In the genomic region with DNA sequence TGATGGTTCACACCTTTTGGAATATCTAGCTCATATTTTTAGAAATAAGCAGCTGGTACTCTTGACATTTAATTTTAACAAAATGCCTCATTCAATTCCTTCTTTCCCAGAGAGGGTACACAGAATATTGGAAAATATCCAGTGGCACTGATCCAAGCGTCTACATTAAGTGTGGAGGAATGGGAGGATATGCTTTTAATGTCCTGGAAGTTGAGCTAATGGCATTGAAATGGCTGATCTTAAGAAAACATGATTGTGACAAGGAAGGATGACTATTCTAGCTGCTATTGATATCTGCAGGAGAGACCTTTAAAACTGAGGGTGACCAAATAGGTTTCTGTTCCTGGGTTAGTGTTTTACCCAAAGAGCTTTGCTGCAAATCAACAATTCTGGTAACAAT, we compare ENCODE assay signal across 28 cellular contexts. TPM values are rescaled to one million over a fixed set of nuclear protein-coding genes. Genes with fewer than 3 reads are reported as not detected.
"Had no signal": no experiment of that assay in that cellular context is flagged by ENCODE, and none has a peak within 500 bp of the region (broad histone marks: within the 10 kb centered on the region; RNA-seq: fewer than 3 reads in every experiment).

No MANE protein-coding gene starts in this region.

- H3K27ac ChIP-seq: brain microvascular endothelial cell, esophagus squamous epithelium, gastroesophageal sphincter, ovary, prostate gland, spleen, thyroid gland, upper lobe of right lung had no signal

- H3K9me3 ChIP-seq: esophagus squamous epithelium, gastroesophageal sphincter, ovary, prostate gland, spleen, thyroid gland, upper lobe of right lung had no signal

- H3K27me3 ChIP-seq: brain microvascular endothelial cell, esophagus squamous epithelium, gastroesophageal sphincter, ovary, spleen, thyroid gland, upper lobe of right lung had no signal

- H3K4me1 ChIP-seq: prostate gland had no signal

- H3K4me1 Mint-ChIP-seq: activated CD4-positive, alpha-beta T cell treated with anti-CD3 and anti-CD28 coated beads, Interleukin-2, amount 10 ng/mL, durations not matched to agents 7 days and 5 days; activated CD8-positive, alpha-beta memory T cell treated with anti-CD3 and anti-CD28 coated beads, Interleukin-2, amount 10 ng/mL, durations not matched to agents 7 days and 5 days; activated naive CD4-positive, alpha-beta T cell treated with anti-CD3 and anti-CD28 coated beads, Interleukin-2, amount 50 U/mL, for 24 hours; natural killer cell had no signal

- H3K36me3 ChIP-seq: brain microvascular endothelial cell, esophagus squamous epithelium, gastroesophageal sphincter, ovary, prostate gland, spleen, thyroid gland, upper lobe of right lung had no signal

- ATAC-seq: activated CD8-positive, alpha-beta memory T cell treated with anti-CD3 and anti-CD28 coated beads, Interleukin-2, amount 10 ng/mL, durations not matched to agents 7 days and 5 days; activated CD8-positive, alpha-beta T cell treated with anti-CD3 and anti-CD28 coated beads for 36 hours; effector memory CD8-positive, alpha-beta T cell; gastroesophageal sphincter; left ventricle myocardium superior; natural killer cell; upper lobe of right lung had no signal

- H3K27ac Mint-ChIP-seq: activated CD4-positive, alpha-beta T cell treated with anti-CD3 and anti-CD28 coated beads, Interleukin-2, amount 10 ng/mL, durations not matched to agents 7 days and 5 days; activated CD8-positive, alpha-beta memory T cell treated with anti-CD3 and anti-CD28 coated beads, Interleukin-2, amount 10 ng/mL, durations not matched to agents 7 days and 5 days; activated CD8-positive, alpha-beta T cell treated with anti-CD3 and anti-CD28 coated beads for 36 hours; activated naive CD4-positive, alpha-beta T cell treated with anti-CD3 and anti-CD28 coated beads, Interleukin-2, amount 50 U/mL, for 24 hours; effector memory CD8-positive, alpha-beta T cell; natural killer cell; stimulated activated naive CD8-positive, alpha-beta T cell treated with anti-CD3 and anti-CD28 coated beads, Interleukin-15, Interleukin-2, amounts not matched to agents 100 ng/mL and 50 ng/mL, for 24 hours had no signal

- DNase-seq: activated CD4-positive, alpha-beta T cell treated with anti-CD3 and anti-CD28 coated beads, Interleukin-2, amount 10 ng/mL, durations not matched to agents 7 days and 5 days; activated CD8-positive, alpha-beta memory T cell treated with anti-CD3 and anti-CD28 coated beads, Interleukin-2, amount 10 ng/mL, durations not matched to agents 7 days and 5 days; activated CD8-positive, alpha-beta T cell treated with anti-CD3 and anti-CD28 coated beads for 36 hours; activated gamma-delta T cell; activated T-cell treated with anti-CD3 and anti-CD28 coated beads for 4 hours; aorta; brain microvascular endothelial cell; caudate nucleus; effector memory CD8-positive, alpha-beta T cell; esophagus squamous epithelium; head of caudate nucleus; hypothalamus; left ventricle myocardium superior; mammary epithelial cell; midbrain; natural killer cell; ovary; spleen; stimulated activated CD4-positive, alpha-beta T cell treated with anti-CD3 and anti-CD28 coated beads, Interleukin-4, amount 100 ng/mL, for 24 hours; substantia nigra; thyroid gland; upper lobe of right lung had no signal

- H3K4me3 Mint-ChIP-seq: activated CD4-positive, alpha-beta T cell treated with anti-CD3 and anti-CD28 coated beads, Interleukin-2, amount 10 ng/mL, durations not matched to agents 7 days and 5 days; activated CD8-positive, alpha-beta memory T cell treated with anti-CD3 and anti-CD28 coated beads, Interleukin-2, amount 10 ng/mL, durations not matched to agents 7 days and 5 days; activated CD8-positive, alpha-beta T cell treated with anti-CD3 and anti-CD28 coated beads for 36 hours; activated naive CD4-positive, alpha-beta T cell treated with anti-CD3 and anti-CD28 coated beads, Interleukin-2, amount 50 U/mL, for 24 hours; effector memory CD8-positive, alpha-beta T cell; natural killer cell; stimulated activated naive CD8-positive, alpha-beta T cell treated with anti-CD3 and anti-CD28 coated beads, Interleukin-15, Interleukin-2, amounts not matched to agents 100 ng/mL and 50 ng/mL, for 24 hours had no signal

- H3K9me3 Mint-ChIP-seq: activated CD4-positive, alpha-beta T cell treated with anti-CD3 and anti-CD28 coated beads, Interleukin-2, amount 10 ng/mL, durations not matched to agents 7 days and 5 days; activated CD8-positive, alpha-beta T cell treated with anti-CD3 and anti-CD28 coated beads for 36 hours; activated naive CD4-positive, alpha-beta T cell treated with anti-CD3 and anti-CD28 coated beads, Interleukin-2, amount 50 U/mL, for 24 hours; effector memory CD8-positive, alpha-beta T cell; natural killer cell; stimulated activated naive CD8-positive, alpha-beta T cell treated with anti-CD3 and anti-CD28 coated beads, Interleukin-15, Interleukin-2, amounts not matched to agents 100 ng/mL and 50 ng/mL, for 24 hours had no signal

- FAIRE-seq: islet of Langerhans had no signal

- H3K36me3 Mint-ChIP-seq: activated CD8-positive, alpha-beta memory T cell treated with anti-CD3 and anti-CD28 coated beads, Interleukin-2, amount 10 ng/mL, durations not matched to agents 7 days and 5 days; activated naive CD4-positive, alpha-beta T cell treated with anti-CD3 and anti-CD28 coated beads, Interleukin-2, amount 50 U/mL, for 24 hours; natural killer cell had no signal

- H3K4me3 ChIP-seq: esophagus squamous epithelium, gastroesophageal sphincter, ovary, prostate gland, spleen, thyroid gland, upper lobe of right lung had no signal

RNA-seq across cellular contexts. Expression of a gene that starts 30.0 kb away (rescaled TPM):
- total RNA-seq: activated CD4-positive, alpha-beta T cell treated with anti-CD3 and anti-CD28 coated beads, Interleukin-2, amount 10 ng/mL, durations not matched to agents 7 days and 5 days; activated CD8-positive, alpha-beta memory T cell treated with anti-CD3 and anti-CD28 coated beads, Interleukin-2, amount 10 ng/mL, durations not matched to agents 7 days and 5 days; activated CD8-positive, alpha-beta T cell treated with anti-CD3 and anti-CD28 coated beads for 36 hours; mammary epithelial cell; T-helper 2 cell treated with Interferon-gamma antibody and Interleukin-4, amounts not matched to agents 100 ng/mL and 5 ng/mL, for 36 hours had no signal
- polyA plus RNA-seq: aorta, mammary epithelial cell had no signal
